38 cellular contexts compared by ENCODE assay signal in genomic region chr3:134295930-134296329, GRCh38.
"Had no signal": no experiment of that assay in that cellular context is flagged by ENCODE, and none has a peak within 500 bp of the region (broad histone marks: within the 10 kb centered on the region; RNA-seq: fewer than 3 reads in every experiment).

No MANE protein-coding gene starts in this region.

- ATAC-seq: activated CD4-positive, alpha-beta T cell treated with anti-CD3 and anti-CD28 coated beads for 36 hours; activated CD4-positive, CD25-positive, alpha-beta regulatory T cell treated with anti-CD3 and anti-CD28 coated beads, Interleukin-2, amount 50 U/mL, for 24 hours; activated CD8-positive, alpha-beta memory T cell treated with anti-CD3 and anti-CD28 coated beads, Interleukin-2, amount 10 ng/mL, durations not matched to agents 7 days and 5 days; activated CD8-positive, alpha-beta T cell treated with anti-CD3 and anti-CD28 coated beads, Interleukin-2, amount 10 ng/mL, durations not matched to agents 7 days and 5 days; activated naive CD8-positive, alpha-beta T cell treated with anti-CD3 and anti-CD28 coated beads, Interleukin-2, amount 50 U/mL, for 24 hours had no signal

- H3K36me3 ChIP-seq: ascending aorta, cardiac muscle cell had no signal

- H3K9me3 ChIP-seq: ascending aorta had no signal

- H3K4me3 ChIP-seq: ascending aorta, cardiac muscle cell had no signal

- H3K27ac ChIP-seq: ascending aorta, cardiac muscle cell, VCaP had no signal

- FAIRE-seq: bronchial epithelial cell, TTC549 had no signal

- H3K27me3 Mint-ChIP-seq: brain; central memory CD8-positive, alpha-beta T cell had no signal

- H3K9me3 Mint-ChIP-seq: activated naive CD4-positive, alpha-beta T cell treated with anti-CD3 and anti-CD28 coated beads, Interleukin-2, amount 50 U/mL, for 24 hours; central memory CD8-positive, alpha-beta T cell had no signal

- H3K27me3 ChIP-seq: ascending aorta, cardiac muscle cell had no signal

- H3K4me3 Mint-ChIP-seq: activated CD4-positive, alpha-beta memory T cell treated with anti-CD3 and anti-CD28 coated beads, Interleukin-2, amount 10 ng/mL, durations not matched to agents 7 days and 5 days; activated CD4-positive, alpha-beta T cell treated with anti-CD3 and anti-CD28 coated beads for 36 hours; activated CD4-positive, alpha-beta T cell treated with anti-CD3 and anti-CD28 coated beads, Interleukin-2, amount 10 ng/mL, durations not matched to agents 7 days and 5 days; activated CD8-positive, alpha-beta memory T cell treated with anti-CD3 and anti-CD28 coated beads, Interleukin-2, amount 10 ng/mL, durations not matched to agents 7 days and 5 days; activated CD8-positive, alpha-beta T cell treated with anti-CD3 and anti-CD28 coated beads, Interleukin-2, amount 10 ng/mL, durations not matched to agents 7 days and 5 days; activated naive CD4-positive, alpha-beta T cell treated with anti-CD3 and anti-CD28 coated beads, Interleukin-2, amount 10 ng/mL, durations not matched to agents 7 days and 5 days; activated naive CD4-positive, alpha-beta T cell treated with anti-CD3 and anti-CD28 coated beads, Interleukin-2, amount 50 U/mL, for 24 hours; activated naive CD8-positive, alpha-beta T cell; activated naive CD8-positive, alpha-beta T cell treated with anti-CD3 and anti-CD28 coated beads, Interleukin-2, amount 10 ng/mL, durations not matched to agents 7 days and 5 days; activated naive CD8-positive, alpha-beta T cell treated with anti-CD3 and anti-CD28 coated beads, Interleukin-2, amount 50 U/mL, for 24 hours; activated T-cell treated with anti-CD3 and anti-CD28 coated beads, Interleukin-2, amount 50 U/mL, for 24 hours; brain; central memory CD8-positive, alpha-beta T cell; T-helper 1 cell treated with Interleukin-12 subunit alpha and Interleukin-12 subunit beta and Interleukin-4 antibody, amounts not matched to agents 30 μg/mL and 1 μg/mL, for 36 hours; T-helper 2 cell treated with Interferon-gamma antibody and Interleukin-4, amounts not matched to agents 5 μg/mL and 100 μg/mL, for 36 hours had no signal

- H3K36me3 Mint-ChIP-seq: activated naive CD4-positive, alpha-beta T cell treated with anti-CD3 and anti-CD28 coated beads, Interleukin-2, amount 10 ng/mL, durations not matched to agents 7 days and 5 days; activated naive CD4-positive, alpha-beta T cell treated with anti-CD3 and anti-CD28 coated beads, Interleukin-2, amount 50 U/mL, for 24 hours; activated naive CD8-positive, alpha-beta T cell; brain had no signal

- DNase-seq: activated CD4-positive, alpha-beta memory T cell treated with anti-CD3 and anti-CD28 coated beads, Interleukin-2, amount 10 ng/mL, durations not matched to agents 7 days and 5 days; activated CD4-positive, alpha-beta T cell treated with anti-CD3 and anti-CD28 coated beads for 1 hour; activated CD4-positive, alpha-beta T cell treated with anti-CD3 and anti-CD28 coated beads for 36 hours; activated CD4-positive, alpha-beta T cell treated with anti-CD3 and anti-CD28 coated beads for 48 hours; activated CD4-positive, alpha-beta T cell treated with anti-CD3 and anti-CD28 coated beads, Interleukin-2, amount 10 ng/mL, durations not matched to agents 7 days and 5 days; activated CD4-positive, alpha-beta T cell treated with anti-CD3 and anti-CD28 coated beads, Interleukin-2, amount 50 U/mL, for 48 hours; activated CD4-positive, CD25-positive, alpha-beta regulatory T cell; activated CD8-positive, alpha-beta memory T cell treated with anti-CD3 and anti-CD28 coated beads for 24 hours; activated CD8-positive, alpha-beta memory T cell treated with anti-CD3 and anti-CD28 coated beads, Interleukin-2, amount 10 ng/mL, durations not matched to agents 7 days and 5 days; activated CD8-positive, alpha-beta memory T cell treated with anti-CD3 and anti-CD28 coated beads, Interleukin-2, amount 50 U/mL, for 48 hours; activated CD8-positive, alpha-beta T cell treated with anti-CD3 and anti-CD28 coated beads, Interleukin-2, amount 10 ng/mL, durations not matched to agents 7 days and 5 days; activated effector memory CD4-positive, alpha-beta T cell treated with Interleukin-2 at 50 U/mL for 16 hours; activated gamma-delta T cell; activated naive CD4-positive, alpha-beta T cell treated with anti-CD3 and anti-CD28 coated beads, Interleukin-2, amount 10 ng/mL, durations not matched to agents 7 days and 5 days; activated naive CD4-positive, alpha-beta T cell treated with Interleukin-2 at 50 U/mL for 16 hours; activated naive CD8-positive, alpha-beta T cell treated with anti-CD3 and anti-CD28 coated beads, Interleukin-2, amount 10 ng/mL, durations not matched to agents 7 days and 5 days; activated naive CD8-positive, alpha-beta T cell treated with anti-CD3 and anti-CD28 coated beads, Interleukin-2, amount 50 U/mL, for 24 hours; activated T-cell treated with anti-CD3 and anti-CD28 coated beads, Interleukin-2, amount 50 U/mL, for 24 hours; activated T-cell treated with anti-CD3 and anti-CD28 coated beads, Interleukin-2, amount 50 U/mL, for 48 hours; amygdala; anterior cingulate cortex; caudate nucleus; cerebellar nuclear complex; T-helper 2 cell; T-helper 9 cell had no signal

- H3K27ac Mint-ChIP-seq: activated CD4-positive, alpha-beta memory T cell treated with anti-CD3 and anti-CD28 coated beads, Interleukin-2, amount 10 ng/mL, durations not matched to agents 7 days and 5 days; activated CD4-positive, alpha-beta T cell treated with anti-CD3 and anti-CD28 coated beads for 36 hours; activated CD4-positive, alpha-beta T cell treated with anti-CD3 and anti-CD28 coated beads, Interleukin-2, amount 10 ng/mL, durations not matched to agents 7 days and 5 days; activated CD8-positive, alpha-beta memory T cell treated with anti-CD3 and anti-CD28 coated beads, Interleukin-2, amount 10 ng/mL, durations not matched to agents 7 days and 5 days; activated CD8-positive, alpha-beta T cell treated with anti-CD3 and anti-CD28 coated beads, Interleukin-2, amount 10 ng/mL, durations not matched to agents 7 days and 5 days; activated naive CD4-positive, alpha-beta T cell treated with anti-CD3 and anti-CD28 coated beads, Interleukin-2, amount 10 ng/mL, durations not matched to agents 7 days and 5 days; activated naive CD4-positive, alpha-beta T cell treated with anti-CD3 and anti-CD28 coated beads, Interleukin-2, amount 50 U/mL, for 24 hours; activated naive CD8-positive, alpha-beta T cell; activated naive CD8-positive, alpha-beta T cell treated with anti-CD3 and anti-CD28 coated beads, Interleukin-2, amount 10 ng/mL, durations not matched to agents 7 days and 5 days; activated naive CD8-positive, alpha-beta T cell treated with anti-CD3 and anti-CD28 coated beads, Interleukin-2, amount 50 U/mL, for 24 hours; activated T-cell treated with anti-CD3 and anti-CD28 coated beads, Interleukin-2, amount 50 U/mL, for 24 hours; activated T-helper 2 cell treated with anti-CD3 and anti-CD28 coated beads, Interferon-gamma antibody, Interleukin-2, Interleukin-4, amounts not matched to agents 10 μg/mL and 5 μg/mL and 100 μg/mL, durations not matched to agents 14 hours and 24 hours and 36 hours; brain; T-helper 1 cell treated with Interleukin-12 subunit alpha and Interleukin-12 subunit beta and Interleukin-4 antibody, amounts not matched to agents 30 μg/mL and 1 μg/mL, for 36 hours; T-helper 2 cell treated with Interferon-gamma antibody and Interleukin-4, amounts not matched to agents 5 μg/mL and 100 μg/mL, for 36 hours had no signal

- H3K4me1 Mint-ChIP-seq: activated CD4-positive, alpha-beta memory T cell treated with anti-CD3 and anti-CD28 coated beads, Interleukin-2, amount 10 ng/mL, durations not matched to agents 7 days and 5 days; activated CD4-positive, alpha-beta T cell treated with anti-CD3 and anti-CD28 coated beads, Interleukin-2, amount 10 ng/mL, durations not matched to agents 7 days and 5 days; activated CD8-positive, alpha-beta memory T cell treated with anti-CD3 and anti-CD28 coated beads, Interleukin-2, amount 10 ng/mL, durations not matched to agents 7 days and 5 days; central memory CD8-positive, alpha-beta T cell had no signal
